1 cellular context compared by ENCODE assay signal in the genomic region with DNA sequence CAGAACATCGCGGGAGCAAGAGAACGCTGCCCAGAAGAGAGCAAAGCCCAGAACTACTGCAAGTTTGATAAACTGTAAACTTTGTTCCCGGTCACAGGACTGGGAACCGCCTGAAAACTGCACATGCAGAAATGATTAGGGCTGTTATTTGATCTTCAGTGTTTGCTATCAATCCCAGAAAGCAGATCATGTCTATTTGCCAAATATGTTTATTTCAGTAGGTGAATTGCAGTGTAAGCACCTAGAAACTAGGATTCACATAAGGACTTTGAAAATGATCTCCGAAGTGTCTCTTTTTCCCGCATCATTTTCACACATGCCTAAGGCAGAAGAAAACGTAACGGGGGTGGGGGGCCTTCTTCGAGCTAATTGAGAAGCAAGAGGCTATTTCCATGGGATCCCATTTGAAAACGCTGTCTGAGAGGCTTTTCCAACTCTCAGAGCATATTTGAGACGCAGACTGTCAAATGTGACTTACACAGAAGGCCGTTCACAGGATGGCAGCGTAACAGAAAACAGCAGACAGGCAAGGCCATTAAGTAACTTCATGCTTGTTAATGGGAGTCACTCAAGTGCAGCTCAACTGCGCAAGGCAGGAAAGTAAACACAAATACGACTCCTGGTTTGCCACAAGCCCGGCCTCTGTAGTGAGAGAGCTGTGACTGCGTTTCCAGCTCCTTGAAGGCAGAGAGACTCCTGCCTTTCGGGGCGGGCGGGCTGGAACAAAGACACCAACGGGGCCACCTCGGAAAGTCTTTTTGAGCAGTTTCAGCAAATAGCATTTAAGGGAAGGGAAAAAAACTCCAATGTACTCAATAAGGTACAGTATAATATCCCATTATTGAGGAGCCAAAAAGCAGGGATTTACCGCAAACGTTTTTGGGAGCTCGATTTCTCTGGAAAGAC.
TF ChIP-seq lines count a peak whose summit lies in the region.

No MANE protein-coding gene starts in this region.

TF ChIP-seq in HepG2, 621 proteins besides CTCF, POLR2A, EP300 and RAD21 (continued from another document and continues in another):
- TF ChIP-seq MED1 (CRISPR knock-in tag; IDR thresholded peaks at IDR 0.05) (peak; percentile 77), GTF3A (CRISPR knock-in tag; conservative IDR thresholded peaks at IDR 0.05) (no peak), ZNF576 (CRISPR knock-in tag; IDR thresholded peaks at IDR 0.05) (no peak), HNRNPH1 (optimal IDR thresholded peaks at IDR 0.05; ENCODE audit: low read depth, low read length) (peak; percentile 70), DNMT1 (CRISPR knock-in tag; IDR thresholded peaks at IDR 0.05) (no peak), ZNF432 (CRISPR knock-in tag; IDR thresholded peaks at IDR 0.05; ENCODE audit: borderline replicate concordance) (no peak), RARA (CRISPR knock-in tag; IDR thresholded peaks at IDR 0.05) (peak; percentile 77), ZNF143 (CRISPR knock-in tag; IDR thresholded peaks at IDR 0.05) (no peak), RFX1 (IDR thresholded peaks at IDR 0.05) (no peak), ZFX (CRISPR knock-in tag; IDR thresholded peaks at IDR 0.05; ENCODE audit: low read depth) (peak; percentile 83), ZFP41 (CRISPR knock-in tag; IDR thresholded peaks at IDR 0.05; ENCODE audit: borderline replicate concordance) (no peak), TFDP2 (CRISPR knock-in tag; IDR thresholded peaks at IDR 0.05) (peak; percentile 53; the same call in 1 of the 2 replicates), LRRFIP1 (CRISPR knock-in tag; conservative IDR thresholded peaks at IDR 0.05) (no peak), ZNF674 (CRISPR knock-in tag; IDR thresholded peaks at IDR 0.05; ENCODE audit: low read depth) (no peak), PAWR (CRISPR knock-in tag; IDR thresholded peaks at IDR 0.05; ENCODE audit: borderline replicate concordance) (no peak), EED (CRISPR knock-in tag; IDR thresholded peaks at IDR 0.05) (0 out of 2 replicates have a peak, but pooled peaks have one; percentile 15), SATB2 (CRISPR knock-in tag; IDR thresholded peaks at IDR 0.05) (no peak), PRDM10 (CRISPR knock-in tag; IDR thresholded peaks at IDR 0.05; ENCODE audit: low read depth) (peak; percentile 86), ZBTB46 (CRISPR knock-in tag; IDR thresholded peaks at IDR 0.05; ENCODE audit: borderline replicate concordance) (no peak), BORCS8-MEF2B (CRISPR knock-in tag; IDR thresholded peaks at IDR 0.05) (peak; percentile 92; the same call in 1 of the 2 replicates), ZBTB33 (CRISPR knock-in tag; IDR thresholded peaks at IDR 0.05) (no peak; the same call in 1 of the 2 replicates)
- TF ChIP-seq, protein P1, sequence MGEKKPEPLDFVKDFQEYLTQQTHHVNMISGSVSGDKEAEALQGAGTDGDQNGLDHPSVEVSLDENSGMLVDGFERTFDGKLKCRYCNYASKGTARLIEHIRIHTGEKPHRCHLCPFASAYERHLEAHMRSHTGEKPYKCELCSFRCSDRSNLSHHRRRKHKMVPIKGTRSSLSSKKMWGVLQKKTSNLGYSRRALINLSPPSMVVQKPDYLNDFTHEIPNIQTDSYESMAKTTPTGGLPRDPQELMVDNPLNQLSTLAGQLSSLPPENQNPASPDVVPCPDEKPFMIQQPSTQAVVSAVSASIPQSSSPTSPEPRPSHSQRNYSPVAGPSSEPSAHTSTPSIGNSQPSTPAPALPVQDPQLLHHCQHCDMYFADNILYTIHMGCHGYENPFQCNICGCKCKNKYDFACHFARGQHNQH (CRISPR knock-in tag; IDR thresholded peaks at IDR 0.05): peak; percentile 87
- TF ChIP-seq, protein P2, sequence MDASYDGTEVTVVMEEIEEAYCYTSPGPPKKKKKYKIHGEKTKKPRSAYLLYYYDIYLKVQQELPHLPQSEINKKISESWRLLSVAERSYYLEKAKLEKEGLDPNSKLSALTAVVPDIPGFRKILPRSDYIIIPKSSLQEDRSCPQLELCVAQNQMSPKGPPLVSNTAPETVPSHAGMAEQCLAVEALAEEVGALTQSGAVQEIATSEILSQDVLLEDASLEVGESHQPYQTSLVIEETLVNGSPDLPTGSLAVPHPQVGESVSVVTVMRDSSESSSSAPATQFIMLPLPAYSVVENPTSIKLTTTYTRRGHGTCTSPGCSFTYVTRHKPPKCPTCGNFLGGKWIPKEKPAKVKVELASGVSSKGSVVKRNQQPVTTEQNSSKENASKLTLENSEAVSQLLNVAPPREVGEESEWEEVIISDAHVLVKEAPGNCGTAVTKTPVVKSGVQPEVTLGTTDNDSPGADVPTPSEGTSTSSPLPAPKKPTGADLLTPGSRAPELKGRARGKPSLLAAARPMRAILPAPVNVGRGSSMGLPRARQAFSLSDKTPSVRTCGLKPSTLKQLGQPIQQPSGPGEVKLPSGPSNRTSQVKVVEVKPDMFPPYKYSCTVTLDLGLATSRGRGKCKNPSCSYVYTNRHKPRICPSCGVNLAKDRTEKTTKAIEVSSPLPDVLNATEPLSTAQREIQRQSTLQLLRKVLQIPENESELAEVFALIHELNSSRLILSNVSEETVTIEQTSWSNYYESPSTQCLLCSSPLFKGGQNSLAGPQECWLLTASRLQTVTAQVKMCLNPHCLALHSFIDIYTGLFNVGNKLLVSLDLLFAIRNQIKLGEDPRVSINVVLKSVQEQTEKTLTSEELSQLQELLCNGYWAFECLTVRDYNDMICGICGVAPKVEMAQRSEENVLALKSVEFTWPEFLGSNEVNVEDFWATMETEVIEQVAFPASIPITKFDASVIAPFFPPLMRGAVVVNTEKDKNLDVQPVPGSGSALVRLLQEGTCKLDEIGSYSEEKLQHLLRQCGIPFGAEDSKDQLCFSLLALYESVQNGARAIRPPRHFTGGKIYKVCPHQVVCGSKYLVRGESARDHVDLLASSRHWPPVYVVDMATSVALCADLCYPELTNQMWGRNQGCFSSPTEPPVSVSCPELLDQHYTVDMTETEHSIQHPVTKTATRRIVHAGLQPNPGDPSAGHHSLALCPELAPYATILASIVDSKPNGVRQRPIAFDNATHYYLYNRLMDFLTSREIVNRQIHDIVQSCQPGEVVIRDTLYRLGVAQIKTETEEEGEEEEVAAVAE (CRISPR knock-in tag; IDR thresholded peaks at IDR 0.05; ENCODE audit: borderline replicate concordance): peak; percentile 81; the same call in 1 of the 2 replicates
- TF ChIP-seq, protein P3, sequence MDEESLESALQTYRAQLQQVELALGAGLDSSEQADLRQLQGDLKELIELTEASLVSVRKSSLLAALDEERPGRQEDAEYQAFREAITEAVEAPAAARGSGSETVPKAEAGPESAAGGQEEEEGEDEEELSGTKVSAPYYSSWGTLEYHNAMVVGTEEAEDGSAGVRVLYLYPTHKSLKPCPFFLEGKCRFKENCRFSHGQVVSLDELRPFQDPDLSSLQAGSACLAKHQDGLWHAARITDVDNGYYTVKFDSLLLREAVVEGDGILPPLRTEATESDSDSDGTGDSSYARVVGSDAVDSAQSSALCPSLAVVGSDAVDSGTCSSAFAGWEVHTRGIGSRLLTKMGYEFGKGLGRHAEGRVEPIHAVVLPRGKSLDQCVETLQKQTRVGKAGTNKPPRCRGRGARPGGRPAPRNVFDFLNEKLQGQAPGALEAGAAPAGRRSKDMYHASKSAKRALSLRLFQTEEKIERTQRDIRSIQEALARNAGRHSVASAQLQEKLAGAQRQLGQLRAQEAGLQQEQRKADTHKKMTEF (CRISPR knock-in tag; IDR thresholded peaks at IDR 0.05): peak; percentile 88
- TF ChIP-seq, protein P4, sequence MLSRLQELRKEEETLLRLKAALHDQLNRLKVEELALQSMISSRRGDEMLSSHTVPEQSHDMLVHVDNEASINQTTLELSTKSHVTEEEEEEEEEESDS (CRISPR knock-in tag; IDR thresholded peaks at IDR 0.05; ENCODE audit: borderline replicate concordance): peak; percentile 77; the same call in 1 of the 2 replicates
- TF ChIP-seq, protein P5, sequence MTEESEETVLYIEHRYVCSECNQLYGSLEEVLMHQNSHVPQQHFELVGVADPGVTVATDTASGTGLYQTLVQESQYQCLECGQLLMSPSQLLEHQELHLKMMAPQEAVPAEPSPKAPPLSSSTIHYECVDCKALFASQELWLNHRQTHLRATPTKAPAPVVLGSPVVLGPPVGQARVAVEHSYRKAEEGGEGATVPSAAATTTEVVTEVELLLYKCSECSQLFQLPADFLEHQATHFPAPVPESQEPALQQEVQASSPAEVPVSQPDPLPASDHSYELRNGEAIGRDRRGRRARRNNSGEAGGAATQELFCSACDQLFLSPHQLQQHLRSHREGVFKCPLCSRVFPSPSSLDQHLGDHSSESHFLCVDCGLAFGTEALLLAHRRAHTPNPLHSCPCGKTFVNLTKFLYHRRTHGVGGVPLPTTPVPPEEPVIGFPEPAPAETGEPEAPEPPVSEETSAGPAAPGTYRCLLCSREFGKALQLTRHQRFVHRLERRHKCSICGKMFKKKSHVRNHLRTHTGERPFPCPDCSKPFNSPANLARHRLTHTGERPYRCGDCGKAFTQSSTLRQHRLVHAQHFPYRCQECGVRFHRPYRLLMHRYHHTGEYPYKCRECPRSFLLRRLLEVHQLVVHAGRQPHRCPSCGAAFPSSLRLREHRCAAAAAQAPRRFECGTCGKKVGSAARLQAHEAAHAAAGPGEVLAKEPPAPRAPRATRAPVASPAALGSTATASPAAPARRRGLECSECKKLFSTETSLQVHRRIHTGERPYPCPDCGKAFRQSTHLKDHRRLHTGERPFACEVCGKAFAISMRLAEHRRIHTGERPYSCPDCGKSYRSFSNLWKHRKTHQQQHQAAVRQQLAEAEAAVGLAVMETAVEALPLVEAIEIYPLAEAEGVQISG (CRISPR knock-in tag; IDR thresholded peaks at IDR 0.05): peak; percentile 78
